19 cellular contexts compared by ENCODE assay signal in the genomic region with DNA sequence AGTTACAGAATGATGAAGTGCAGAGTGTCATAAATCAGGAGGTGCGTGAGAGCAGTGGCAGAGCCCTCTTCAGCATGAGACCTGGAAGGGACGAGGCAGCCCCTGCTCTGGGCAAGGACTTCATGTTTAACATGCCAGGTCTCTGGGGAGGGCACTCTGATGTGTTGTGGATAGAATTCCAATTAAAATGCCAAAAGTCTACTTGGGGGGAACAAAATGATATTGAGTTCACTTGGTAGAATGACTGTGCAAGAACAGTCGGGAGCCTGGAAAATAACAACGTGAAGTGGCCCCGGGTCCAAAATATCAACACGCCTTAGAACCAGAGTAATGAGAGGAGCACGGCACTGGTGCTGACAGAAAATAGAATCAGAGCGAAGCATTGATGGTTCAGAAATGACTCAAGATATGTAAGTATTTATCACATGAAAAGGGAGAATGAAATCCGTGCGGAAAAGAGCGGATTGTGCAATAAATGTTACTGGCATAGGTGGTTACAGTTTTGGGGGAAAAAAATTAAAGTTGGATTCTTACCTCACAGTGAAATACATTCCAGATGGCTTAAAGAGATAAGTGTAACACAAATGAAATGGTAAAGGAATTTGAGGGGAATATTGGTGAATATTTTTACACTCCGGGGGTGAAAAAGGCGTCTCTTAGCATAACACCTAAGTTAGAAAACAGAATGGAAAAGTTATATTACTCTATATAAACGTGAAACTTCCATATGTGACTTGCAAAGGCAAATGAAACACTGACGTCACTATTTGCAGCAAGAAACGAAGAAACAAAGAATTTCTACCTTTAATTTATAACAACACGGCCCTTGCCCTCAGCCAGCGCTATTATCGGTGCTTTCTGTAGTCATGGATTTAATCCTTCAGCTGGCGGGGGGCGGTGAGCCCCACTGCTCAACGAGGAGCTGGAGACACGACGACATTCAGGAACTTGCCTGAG.
A peak's percentile ranks its signal among the peaks of the same experiment; 100 is the strongest.
DNase-seq lines count a peak whose midpoint lies in the region; ATAC-seq, FAIRE-seq and TF ChIP-seq lines count a peak whose summit lies in the region.
"Had no signal": no experiment of that assay in that cellular context is flagged by ENCODE, and none has a peak within 500 bp of the region (broad histone marks: within the 10 kb centered on the region; RNA-seq: fewer than 3 reads in every experiment).

No MANE protein-coding gene starts in this region.

- H3K27me3 ChIP-seq in mammary epithelial cell (ENCODE audit: insufficient read depth, low read length) = no peaks in the 10 kb centered on the region
- peaks cover 2% of the 10 kb centered on the region for H3K27me3 ChIP-seq in astrocyte (ENCODE audit: insufficient read depth, low read length)
- no peaks in the 10 kb centered on the region for H3K27me3 ChIP-seq in heart left ventricle
- H3K27me3 ChIP-seq: SJSA1 had no signal

- H3K27me3 Mint-ChIP-seq in MCF 10A (ENCODE audit: insufficient read depth, unreplicated experiment) (no peaks in the 10 kb centered on the region), astrocyte (ENCODE audit: low read depth, unreplicated experiment) (peaks cover 26% of the 10 kb centered on the region)

- 83% methylated on average over 23 of the region's 24 CpGs for WGBS in mammary epithelial cell (ENCODE audit: low coverage, missing lambda C conversion rate)
- whole genome bisulfite sequencing in heart left ventricle, 4 donors = 70 to 80% (median 76%) methylated on average over 23 to 24 of the region's 24 CpGs

- DNase-seq in MCF 10A (ENCODE audit: unreplicated experiment) (peak; percentile 27), mammary epithelial cell (no peak), astrocyte (ENCODE audit: low read depth) (no peak), islet precursor cell (peak; percentile 17), heart left ventricle (no peak)
- no peak for DNase-seq in stimulated activated naive CD4-positive, alpha-beta T cell (lab: John Stamatoyannopoulos, UW)
- DNase-seq: 8988T; CD4-positive, alpha-beta memory T cell; H7; NCI-H1417; NCI-H1930; NCI-H2171; NCI-H446 treated with DMSO at 0.1 percent for 48 hours; NCI-H748 treated with DMSO at 0.1 percent for 48 hours; PC-3 had no signal

- TF ChIP-seq CTCF in MCF 10A (IDR thresholded peaks at IDR 0.05; ENCODE audit: unreplicated experiment) (no peak), mammary epithelial cell (conservative IDR thresholded peaks at IDR 0.05 in 1 of 2, IDR thresholded peaks at IDR 0.05 in 1 of 2; ENCODE audit: extremely low read depth in 1 of 2, insufficient read depth in 1 of 2, low read depth in 1 of 2, low read length in 2 of 2) (no peak), astrocyte (IDR thresholded peaks at IDR 0.05; ENCODE audit: insufficient read depth, low read depth, low read length) (no peak), heart left ventricle (IDR thresholded peaks at IDR 0.05) (no peak)

- H3K4me3 Mint-ChIP-seq in MCF 10A (ENCODE audit: unreplicated experiment) = no peak overlapping the region
- H3K4me3 Mint-ChIP-seq in astrocyte (ENCODE audit: unreplicated experiment) = no peak overlapping the region
- H3K4me3 Mint-ChIP-seq: B cell; CD4-positive, alpha-beta memory T cell had no signal

- H3K79me2 ChIP-seq in mammary epithelial cell (ENCODE audit: insufficient read depth, low read length) (no peaks in the 10 kb centered on the region), astrocyte (ENCODE audit: insufficient read depth, low read length) (no peaks in the 10 kb centered on the region)

- H2AFZ ChIP-seq in mammary epithelial cell (ENCODE audit: low read depth, low read length) (no peak overlapping the region), astrocyte (ENCODE audit: low read depth, low read length) (no peak overlapping the region)

- FAIRE-seq in astrocyte (lab: Jason Lieb, UNC) = peak; percentile 5

- intact Hi-C loops in MCF 10A (cut with micrococcal nuclease) = no loop called here
- intact Hi-C loops in mammary epithelial cell (cut with micrococcal nuclease) = no loop called here
- intact Hi-C loops in heart left ventricle (cut with DNase I) = no loop called here

- H3K9ac ChIP-seq in mammary epithelial cell (ENCODE audit: insufficient read depth, low read length) (no peak overlapping the region), astrocyte (ENCODE audit: low read length) (no peak overlapping the region)

- no peak overlapping the region for H3K4me3 ChIP-seq in mammary epithelial cell (replicated peaks in 1 of 3; ENCODE audit: insufficient read depth in 1 of 3, low read depth in 2 of 3, low read length in 3 of 3)
- H3K4me3 ChIP-seq in astrocyte (ENCODE audit: insufficient read depth, low read depth, low read length) = no peak overlapping the region
- H3K4me3 ChIP-seq in heart left ventricle = no peak overlapping the region
- H3K4me3 ChIP-seq: SJSA1 had no signal

- ATAC-seq in HG03457 (IDR thresholded peaks at IDR 0.05; ENCODE audit: unreplicated experiment) (no peak), heart left ventricle (no peak), HG03469 (IDR thresholded peaks at IDR 0.05; ENCODE audit: unreplicated experiment) (no peak)
- ATAC-seq: PC-3 had no signal

- H3K27ac Mint-ChIP-seq in MCF 10A (ENCODE audit: low read depth, unreplicated experiment) (peak overlapping the region; percentile 25), astrocyte (ENCODE audit: unreplicated experiment) (no peak overlapping the region)
- H3K27ac Mint-ChIP-seq: B cell; CD4-positive, alpha-beta memory T cell had no signal

- H3K9me3 Mint-ChIP-seq in MCF 10A (ENCODE audit: unreplicated experiment) = no peaks in the 10 kb centered on the region
- peaks cover 2% of the 10 kb centered on the region for H3K9me3 Mint-ChIP-seq in astrocyte (ENCODE audit: unreplicated experiment)
- H3K9me3 Mint-ChIP-seq: CD4-positive, alpha-beta memory T cell had no signal

- H3K9me3 ChIP-seq in mammary epithelial cell (replicated peaks; ENCODE audit: insufficient read depth, low read length) (no peaks in the 10 kb centered on the region), astrocyte (ENCODE audit: insufficient read depth, low read depth, low read length) (no peaks in the 10 kb centered on the region), heart left ventricle (no peaks in the 10 kb centered on the region)
- H3K9me3 ChIP-seq: SJSA1 had no signal

- H3K4me1 Mint-ChIP-seq in MCF 10A (ENCODE audit: insufficient read depth, unreplicated experiment) = peaks cover 20% of the 10 kb centered on the region
- peaks cover 5% of the 10 kb centered on the region for H3K4me1 Mint-ChIP-seq in astrocyte (ENCODE audit: low read depth, unreplicated experiment)
- H3K4me1 Mint-ChIP-seq: B cell; CD4-positive, alpha-beta memory T cell had no signal

- dilution Hi-C loops in mammary epithelial cell (cut with HindIII; ENCODE audit: low sequenced_read_pairs) = no loop called here

- H3K27ac ChIP-seq in mammary epithelial cell (ENCODE audit: insufficient read depth, low read depth, low read length) = no peak overlapping the region
- H3K27ac ChIP-seq in astrocyte (ENCODE audit: low read depth, low read length) = no peak overlapping the region
- no peak overlapping the region for H3K27ac ChIP-seq in heart left ventricle
- H3K27ac ChIP-seq: SJSA1 had no signal

- H4K20me1 ChIP-seq in mammary epithelial cell (ENCODE audit: insufficient read depth, low read length) (no peaks in the 10 kb centered on the region), astrocyte (ENCODE audit: insufficient read depth, low read length) (no peaks in the 10 kb centered on the region)

- H3K4me1 ChIP-seq in mammary epithelial cell (ENCODE audit: insufficient read depth, low read length) (peaks cover 19% of the 10 kb centered on the region), astrocyte (ENCODE audit: insufficient read depth, low read length) (peaks cover 17% of the 10 kb centered on the region), heart left ventricle (no peaks in the 10 kb centered on the region)

- no peak for TF ChIP-seq POLR2A in heart left ventricle (IDR thresholded peaks at IDR 0.05)

- CTCF ChIA-PET in MCF 10A (lab: Yijun Ruan, JAX) = no interaction called here
- CTCF ChIA-PET in mammary epithelial cell (lab: Charles Lee; ENCODE audit: low non-redundant PET) = no interaction called here

- H3K36me3 Mint-ChIP-seq in MCF 10A (ENCODE audit: insufficient read depth, unreplicated experiment) (no peaks in the 10 kb centered on the region), astrocyte (ENCODE audit: low read depth, unreplicated experiment) (no peaks in the 10 kb centered on the region)
- H3K36me3 Mint-ChIP-seq: CD4-positive, alpha-beta memory T cell had no signal

- H3K4me2 ChIP-seq in mammary epithelial cell (ENCODE audit: insufficient read depth, low read depth, low read length) = no peak overlapping the region
- H3K4me2 ChIP-seq in astrocyte (ENCODE audit: low read length) = no peak overlapping the region

- POLR2A ChIA-PET in MCF 10A (lab: Yijun Ruan, JAX) = no interaction called here

- BruUV-seq in MCF 10A (replicated peaks; lab: Mats Ljungman, UMichigan) (no TSS peak), mammary epithelial cell (replicated peaks; lab: Mats Ljungman, UMichigan) (no TSS peak)

- in situ Hi-C loops in mammary epithelial cell (cut with MboI; ENCODE audit: low sequenced_read_pairs in 2 of 2) = no loop called here

- H3K36me3 ChIP-seq in mammary epithelial cell (ENCODE audit: insufficient read depth, low read length) (no peaks in the 10 kb centered on the region), astrocyte (ENCODE audit: insufficient read depth, low read length) (no peaks in the 10 kb centered on the region), heart left ventricle (no peaks in the 10 kb centered on the region)
- H3K36me3 ChIP-seq: SJSA1 had no signal

Comparison
In these comparisons a context has a peak if more than half of its experiments do, and no peak if none do; other contexts are left out.
1. DNase-seq: peak in MCF 10A (single experiment) and islet precursor cell (single experiment); none in mammary epithelial cell (single experiment), astrocyte (single experiment), stimulated activated naive CD4-positive, alpha-beta T cell (0 of 6) and heart left ventricle (0 of 5).